18 cellular contexts compared by ENCODE assay signal in genomic region chr14:65237023-65237814, GRCh38.
A peak's percentile ranks its signal among the peaks of the same experiment; 100 is the strongest.
DNase-seq lines count a peak whose midpoint lies in the region; TF ChIP-seq lines count a peak whose summit lies in the region.
"Had no signal": no experiment of that assay in that cellular context is flagged by ENCODE, and none has a peak within 500 bp of the region (broad histone marks: within the 10 kb centered on the region; RNA-seq: fewer than 3 reads in every experiment).

No MANE protein-coding gene starts in this region.

- H3K27me3 Mint-ChIP-seq in Calu3 (ENCODE audit: unreplicated experiment), result no peaks in the 10 kb centered on the region
- H3K27me3 Mint-ChIP-seq: type B pancreatic cell had no signal

- no peak for TF ChIP-seq CTCF in Calu3 (IDR thresholded peaks at IDR 0.05; ENCODE audit: unreplicated experiment)
- no peak for TF ChIP-seq CTCF in choroid plexus epithelial cell (conservative IDR thresholded peaks at IDR 0.05; ENCODE audit: low read depth, low read length)
- no peak for TF ChIP-seq CTCF in parathyroid adenoma (IDR thresholded peaks at IDR 0.05)
- TF ChIP-seq CTCF in RWPE1 (conservative IDR thresholded peaks at IDR 0.05; ENCODE audit: low read depth), result no peak

- intact Hi-C loops in Calu3 (cut with micrococcal nuclease; ENCODE audit: unreplicated experiment), result no loop called here

- peak overlapping the region; percentile 33 for H3K4me3 Mint-ChIP-seq in Calu3 (ENCODE audit: low read depth, unreplicated experiment)
- H3K4me3 Mint-ChIP-seq: CD14-positive monocyte, type B pancreatic cell had no signal

- peak overlapping the region; percentile 51 for H3K27ac ChIP-seq in parathyroid adenoma
- H3K27ac ChIP-seq in RWPE1, result no peak overlapping the region
- H3K27ac ChIP-seq: cardiac muscle cell, SJCRH30 had no signal

- H3K27ac Mint-ChIP-seq in Calu3 (ENCODE audit: unreplicated experiment), result peak overlapping the region; percentile 92

- no peak overlapping the region for H3K4me3 ChIP-seq in choroid plexus epithelial cell (ENCODE audit: low read depth, low read length)
- H3K4me3 ChIP-seq in parathyroid adenoma (ENCODE audit: low read depth, low read length), result no peak overlapping the region
- H3K4me3 ChIP-seq: cardiac muscle cell, SJCRH30 had no signal

- peaks cover 60% of the 10 kb centered on the region for H3K4me1 Mint-ChIP-seq in Calu3 (ENCODE audit: low read depth, unreplicated experiment)

- BruUV-seq in Calu3 (replicated peaks; lab: Mats Ljungman, UMichigan), result no TSS peak

- H3K9ac ChIP-seq in parathyroid adenoma, result no peak overlapping the region

- no peak for DNase-seq in Calu3
- DNase-seq in NCI-H524 (lab: John Stamatoyannopoulos, UW), result peak; percentile 81 to 97
- DNase-seq in choroid plexus epithelial cell (ENCODE audit: low read depth), result peak; percentile 52
- no peak for DNase-seq in RWPE1 (ENCODE audit: low spot score)
- no peak for DNase-seq in HuH-7 (ENCODE audit: low spot score)
- DNase-seq in NCI-H446 (lab: John Stamatoyannopoulos, UW), result no peak
- DNase-seq in NCI-H446 treated with DMSO at 0.1 percent for 48 hours (lab: John Stamatoyannopoulos, UW), result no peak
- DNase-seq: activated gamma-delta T cell treated with Interleukin-2 at 50 U/mL for 16 hours; glutamatergic neuron; Kasumi-1; NCI-H2029; SJCRH30; stimulated activated CD4-positive, alpha-beta T cell treated with anti-CD3 and anti-CD28 coated beads, Interleukin-1b, Interleukin-23, amount 100 ng/mL, for 48 hours; stimulated activated CD8-positive, alpha-beta memory T cell treated with anti-CD3 and anti-CD28 coated beads, Interleukin-4, amount 100 ng/mL, for 48 hours had no signal

- H3K9me3 ChIP-seq in parathyroid adenoma (ENCODE audit: control insufficient read depth, low read length), result no peaks in the 10 kb centered on the region
- H3K9me3 ChIP-seq: SJCRH30 had no signal

- no peaks in the 10 kb centered on the region for H3K36me3 ChIP-seq in parathyroid adenoma (ENCODE audit: control insufficient read depth, insufficient read depth, low read length)
- H3K36me3 ChIP-seq: cardiac muscle cell, SJCRH30 had no signal

- peak overlapping the region; percentile 60 for H2AFZ ChIP-seq in parathyroid adenoma

- H3K9me3 Mint-ChIP-seq in Calu3 (ENCODE audit: low read depth, unreplicated experiment), result peaks cover 5% of the 10 kb centered on the region
- H3K9me3 Mint-ChIP-seq: CD14-positive monocyte had no signal

- H3K4me1 ChIP-seq in parathyroid adenoma, result peaks cover 35% of the 10 kb centered on the region
- H3K4me1 ChIP-seq: SJCRH30 had no signal

- CTCF ChIA-PET in Calu3 (lab: Charles Lee) (interaction anchor here (0.5 to 3.0 kb wide), 4 partner anchors 8 to 178 kb away, joined by 3 to 14 read pairs (median 4); no protein-coding TSS in a partner anchor), RWPE1 (lab: Yijun Ruan, JAX) (interaction anchor here (0.7 kb wide), 1 partner anchor 145 kb away, joined by 4 read pairs; no protein-coding TSS in a partner anchor)

- no peaks in the 10 kb centered on the region for H3K27me3 ChIP-seq in parathyroid adenoma (ENCODE audit: control insufficient read depth, insufficient read depth, low read length)
- H3K27me3 ChIP-seq: cardiac muscle cell, SJCRH30 had no signal

- H3K79me2 ChIP-seq in parathyroid adenoma, result no peaks in the 10 kb centered on the region

- POLR2A ChIA-PET in RWPE1 (lab: Yijun Ruan, JAX; ENCODE audit: low non-redundant PET), result no interaction called here

- no peak overlapping the region for H3K4me2 ChIP-seq in parathyroid adenoma (ENCODE audit: low read length)

- H3K36me3 Mint-ChIP-seq in Calu3 (ENCODE audit: insufficient read depth, unreplicated experiment), result peaks cover 20% of the 10 kb centered on the region
- H3K36me3 Mint-ChIP-seq: type B pancreatic cell had no signal

Comparison
In these comparisons a context has a peak if more than half of its experiments do, and no peak if none do; other contexts are left out.
1. DNase-seq: peak in NCI-H524 (2 of 2) and choroid plexus epithelial cell (single experiment); none in Calu3 (single experiment), RWPE1 (single experiment), HuH-7 (single experiment), NCI-H446 (0 of 2) and NCI-H446 treated with DMSO at 0.1 percent for 48 hours (single experiment).